ENCODE assay signal across 1 cellular context in the genomic region with DNA sequence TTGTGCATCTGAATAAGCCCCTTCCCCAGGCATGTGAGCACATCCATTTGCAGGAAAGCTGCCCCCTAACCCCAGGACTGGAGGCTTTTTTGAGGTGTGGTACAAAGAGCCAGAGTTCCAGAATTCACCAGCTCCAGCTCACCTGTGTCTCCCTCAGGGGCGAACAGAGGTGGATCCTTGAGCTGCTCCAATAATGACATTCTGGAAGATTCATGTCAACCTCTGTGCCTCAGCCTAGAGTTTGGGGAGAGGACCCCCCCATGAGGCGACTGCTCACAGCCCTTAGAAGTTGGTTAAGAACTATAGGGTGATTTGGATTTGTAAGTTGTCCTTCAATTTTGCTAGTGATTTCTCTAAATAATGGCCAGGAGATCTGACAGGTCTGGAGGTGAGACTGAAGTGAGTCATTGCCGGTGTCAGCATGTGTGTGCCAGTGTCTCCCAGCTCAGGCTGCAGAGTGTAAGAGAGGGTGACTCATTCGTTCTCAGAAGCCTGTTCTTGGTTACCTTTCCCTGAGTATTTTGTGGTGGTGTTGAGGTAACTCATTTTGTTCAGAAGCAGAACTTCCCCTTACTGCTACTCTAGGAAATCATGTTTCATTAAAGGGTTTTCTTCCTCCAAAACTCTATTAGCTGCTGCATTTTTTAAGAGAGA.
A peak's percentile ranks its signal among the peaks of the same experiment; 100 is the strongest.
TF ChIP-seq lines count a peak whose summit lies in the region.

No MANE protein-coding gene starts in this region.

TF ChIP-seq in HCT116, 20 proteins besides CTCF, POLR2A, EP300 and RAD21 (continued from another document):
- no peak for TF ChIP-seq ELF1 (IDR thresholded peaks at IDR 0.05; ENCODE audit: borderline replicate concordance, low read depth)
- peak; percentile 78 for TF ChIP-seq SP1 (IDR thresholded peaks at IDR 0.05; ENCODE audit: low read depth)
- TF ChIP-seq, protein P1, sequence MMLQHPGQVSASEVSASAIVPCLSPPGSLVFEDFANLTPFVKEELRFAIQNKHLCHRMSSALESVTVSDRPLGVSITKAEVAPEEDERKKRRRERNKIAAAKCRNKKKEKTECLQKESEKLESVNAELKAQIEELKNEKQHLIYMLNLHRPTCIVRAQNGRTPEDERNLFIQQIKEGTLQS (IDR thresholded peaks at IDR 0.05) = no peak
- TF ChIP-seq, protein P2, sequence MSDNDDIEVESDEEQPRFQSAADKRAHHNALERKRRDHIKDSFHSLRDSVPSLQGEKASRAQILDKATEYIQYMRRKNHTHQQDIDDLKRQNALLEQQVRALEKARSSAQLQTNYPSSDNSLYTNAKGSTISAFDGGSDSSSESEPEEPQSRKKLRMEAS (IDR thresholded peaks at IDR 0.05) = peak; percentile 85
- TF ChIP-seq SIN3A (IDR thresholded peaks at IDR 0.05; ENCODE audit: low read depth) = peak; percentile 53; the same call in 1 of the 2 replicates
- no peak for TF ChIP-seq YY1 (IDR thresholded peaks at IDR 0.05; ENCODE audit: extremely low read depth, insufficient replicate concordance, low read depth, low read length)
- TF ChIP-seq TCF7L2 (IDR thresholded peaks at IDR 0.05; ENCODE audit: borderline replicate concordance, extremely low read depth, insufficient read depth, insufficient read length) = peak; percentile 25
- TF ChIP-seq CEBPB (IDR thresholded peaks at IDR 0.05; ENCODE audit: low read depth) = peak; percentile 37; the same call in 1 of the 2 replicates
- TF ChIP-seq SRF (IDR thresholded peaks at IDR 0.05; ENCODE audit: low read depth) = no peak
- TF ChIP-seq, protein P3, sequence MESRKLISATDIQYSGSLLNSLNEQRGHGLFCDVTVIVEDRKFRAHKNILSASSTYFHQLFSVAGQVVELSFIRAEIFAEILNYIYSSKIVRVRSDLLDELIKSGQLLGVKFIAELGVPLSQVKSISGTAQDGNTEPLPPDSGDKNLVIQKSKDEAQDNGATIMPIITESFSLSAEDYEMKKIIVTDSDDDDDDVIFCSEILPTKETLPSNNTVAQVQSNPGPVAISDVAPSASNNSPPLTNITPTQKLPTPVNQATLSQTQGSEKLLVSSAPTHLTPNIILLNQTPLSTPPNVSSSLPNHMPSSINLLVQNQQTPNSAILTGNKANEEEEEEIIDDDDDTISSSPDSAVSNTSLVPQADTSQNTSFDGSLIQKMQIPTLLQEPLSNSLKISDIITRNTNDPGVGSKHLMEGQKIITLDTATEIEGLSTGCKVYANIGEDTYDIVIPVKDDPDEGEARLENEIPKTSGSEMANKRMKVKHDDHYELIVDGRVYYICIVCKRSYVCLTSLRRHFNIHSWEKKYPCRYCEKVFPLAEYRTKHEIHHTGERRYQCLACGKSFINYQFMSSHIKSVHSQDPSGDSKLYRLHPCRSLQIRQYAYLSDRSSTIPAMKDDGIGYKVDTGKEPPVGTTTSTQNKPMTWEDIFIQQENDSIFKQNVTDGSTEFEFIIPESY (IDR thresholded peaks at IDR 0.05; ENCODE audit: extremely low read depth, insufficient replicate concordance, low read length) = no peak
- peak; percentile 97 for TF ChIP-seq JUND (IDR thresholded peaks at IDR 0.05)
- TF ChIP-seq POLR2AphosphoS5 (IDR thresholded peaks at IDR 0.05; ENCODE audit: low read depth, low read length) = peak; percentile 42; the same call in 1 of the 2 replicates
- peak; percentile 74; the same call in 1 of the 2 replicates for TF ChIP-seq CBX3 (IDR thresholded peaks at IDR 0.05; ENCODE audit: low read depth)
- TF ChIP-seq ZNF274 (IDR thresholded peaks at IDR 0.05; ENCODE audit: low read depth, low read length) = no peak
- no peak for TF ChIP-seq EZH2 (IDR thresholded peaks at IDR 0.05)
TF ChIP-seq in HCT116: peak in this region for 9.
